In the genomic region with DNA sequence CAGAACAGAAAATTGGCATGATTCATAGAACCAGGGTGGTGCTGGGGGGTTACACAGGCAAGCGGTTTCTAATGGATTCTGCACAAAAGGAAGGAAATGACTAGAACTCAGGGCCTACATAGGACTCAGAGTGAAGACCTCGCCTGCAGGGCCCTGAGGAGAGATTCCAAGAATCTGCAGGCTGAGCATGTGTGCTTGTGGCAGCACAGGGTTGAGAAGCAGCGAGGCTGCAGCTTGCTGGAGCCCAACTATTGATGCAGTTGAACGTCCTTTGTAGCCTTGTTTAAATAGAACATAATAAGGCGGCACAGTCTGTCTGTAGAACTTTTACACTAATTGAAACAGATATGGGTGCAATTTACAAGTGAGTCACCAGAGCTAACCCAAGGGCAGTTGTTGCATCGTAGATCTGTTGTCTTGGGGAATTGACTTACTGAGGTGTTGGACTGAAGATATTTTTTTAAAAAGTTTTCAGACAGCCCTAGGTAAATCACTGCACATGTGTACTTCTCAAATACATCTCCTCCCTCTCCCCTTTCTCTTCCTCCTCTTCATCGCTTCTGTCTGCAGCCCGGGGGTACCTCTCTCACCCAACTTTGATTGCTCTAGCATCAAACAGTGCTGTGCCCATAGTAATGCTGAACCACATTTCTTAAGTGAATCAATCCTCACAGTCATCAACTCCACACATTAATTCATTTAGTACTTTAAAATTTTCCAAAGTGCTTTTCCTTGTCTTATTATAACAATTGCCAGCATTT, we compare ENCODE assay signal across 1 cellular context.
TF ChIP-seq lines count a peak whose summit lies in the region.

No MANE protein-coding gene starts in this region.

TF ChIP-seq in GM23338, 12 proteins besides CTCF, POLR2A, EP300 and RAD21:
- TF ChIP-seq, protein P1, sequence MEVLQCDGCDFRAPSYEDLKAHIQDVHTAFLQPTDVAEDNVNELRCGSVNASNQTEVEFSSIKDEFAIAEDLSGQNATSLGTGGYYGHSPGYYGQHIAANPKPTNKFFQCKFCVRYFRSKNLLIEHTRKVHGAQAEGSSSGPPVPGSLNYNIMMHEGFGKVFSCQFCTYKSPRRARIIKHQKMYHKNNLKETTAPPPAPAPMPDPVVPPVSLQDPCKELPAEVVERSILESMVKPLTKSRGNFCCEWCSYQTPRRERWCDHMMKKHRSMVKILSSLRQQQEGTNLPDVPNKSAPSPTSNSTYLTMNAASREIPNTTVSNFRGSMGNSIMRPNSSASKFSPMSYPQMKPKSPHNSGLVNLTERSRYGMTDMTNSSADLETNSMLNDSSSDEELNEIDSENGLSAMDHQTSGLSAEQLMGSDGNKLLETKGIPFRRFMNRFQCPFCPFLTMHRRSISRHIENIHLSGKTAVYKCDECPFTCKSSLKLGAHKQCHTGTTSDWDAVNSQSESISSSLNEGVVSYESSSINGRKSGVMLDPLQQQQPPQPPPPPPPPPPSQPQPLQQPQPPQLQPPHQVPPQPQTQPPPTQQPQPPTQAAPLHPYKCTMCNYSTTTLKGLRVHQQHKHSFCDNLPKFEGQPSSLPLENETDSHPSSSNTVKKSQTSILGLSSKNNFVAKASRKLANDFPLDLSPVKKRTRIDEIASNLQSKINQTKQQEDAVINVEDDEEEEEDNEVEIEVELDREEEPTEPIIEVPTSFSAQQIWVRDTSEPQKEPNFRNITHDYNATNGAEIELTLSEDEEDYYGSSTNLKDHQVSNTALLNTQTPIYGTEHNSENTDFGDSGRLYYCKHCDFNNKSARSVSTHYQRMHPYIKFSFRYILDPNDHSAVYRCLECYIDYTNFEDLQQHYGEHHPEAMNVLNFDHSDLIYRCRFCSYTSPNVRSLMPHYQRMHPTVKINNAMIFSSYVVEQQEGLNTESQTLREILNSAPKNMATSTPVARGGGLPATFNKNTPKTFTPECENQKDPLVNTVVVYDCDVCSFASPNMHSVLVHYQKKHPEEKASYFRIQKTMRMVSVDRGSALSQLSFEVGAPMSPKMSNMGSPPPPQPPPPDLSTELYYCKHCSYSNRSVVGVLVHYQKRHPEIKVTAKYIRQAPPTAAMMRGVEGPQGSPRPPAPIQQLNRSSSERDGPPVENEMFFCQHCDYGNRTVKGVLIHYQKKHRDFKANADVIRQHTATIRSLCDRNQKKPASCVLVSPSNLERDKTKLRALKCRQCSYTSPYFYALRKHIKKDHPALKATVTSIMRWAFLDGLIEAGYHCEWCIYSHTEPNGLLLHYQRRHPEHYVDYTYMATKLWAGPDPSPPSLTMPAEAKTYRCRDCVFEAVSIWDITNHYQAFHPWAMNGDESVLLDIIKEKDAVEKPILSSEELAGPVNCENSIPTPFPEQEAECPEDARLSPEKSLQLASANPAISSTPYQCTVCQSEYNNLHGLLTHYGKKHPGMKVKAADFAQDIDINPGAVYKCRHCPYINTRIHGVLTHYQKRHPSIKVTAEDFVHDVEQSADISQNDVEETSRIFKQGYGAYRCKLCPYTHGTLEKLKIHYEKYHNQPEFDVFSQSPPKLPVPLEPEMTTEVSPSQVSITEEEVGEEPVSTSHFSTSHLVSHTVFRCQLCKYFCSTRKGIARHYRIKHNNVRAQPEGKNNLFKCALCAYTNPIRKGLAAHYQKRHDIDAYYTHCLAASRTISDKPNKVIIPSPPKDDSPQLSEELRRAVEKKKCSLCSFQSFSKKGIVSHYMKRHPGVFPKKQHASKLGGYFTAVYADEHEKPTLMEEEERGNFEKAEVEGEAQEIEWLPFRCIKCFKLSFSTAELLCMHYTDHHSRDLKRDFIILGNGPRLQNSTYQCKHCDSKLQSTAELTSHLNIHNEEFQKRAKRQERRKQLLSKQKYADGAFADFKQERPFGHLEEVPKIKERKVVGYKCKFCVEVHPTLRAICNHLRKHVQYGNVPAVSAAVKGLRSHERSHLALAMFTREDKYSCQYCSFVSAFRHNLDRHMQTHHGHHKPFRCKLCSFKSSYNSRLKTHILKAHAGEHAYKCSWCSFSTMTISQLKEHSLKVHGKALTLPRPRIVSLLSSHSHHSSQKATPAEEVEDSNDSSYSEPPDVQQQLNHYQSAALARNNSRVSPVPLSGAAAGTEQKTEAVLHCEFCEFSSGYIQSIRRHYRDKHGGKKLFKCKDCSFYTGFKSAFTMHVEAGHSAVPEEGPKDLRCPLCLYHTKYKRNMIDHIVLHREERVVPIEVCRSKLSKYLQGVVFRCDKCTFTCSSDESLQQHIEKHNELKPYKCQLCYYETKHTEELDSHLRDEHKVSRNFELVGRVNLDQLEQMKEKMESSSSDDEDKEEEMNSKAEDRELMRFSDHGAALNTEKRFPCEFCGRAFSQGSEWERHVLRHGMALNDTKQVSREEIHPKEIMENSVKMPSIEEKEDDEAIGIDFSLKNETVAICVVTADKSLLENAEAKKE (CRISPR knock-in tag; IDR thresholded peaks at IDR 0.05): no peak
